In the genomic region with DNA sequence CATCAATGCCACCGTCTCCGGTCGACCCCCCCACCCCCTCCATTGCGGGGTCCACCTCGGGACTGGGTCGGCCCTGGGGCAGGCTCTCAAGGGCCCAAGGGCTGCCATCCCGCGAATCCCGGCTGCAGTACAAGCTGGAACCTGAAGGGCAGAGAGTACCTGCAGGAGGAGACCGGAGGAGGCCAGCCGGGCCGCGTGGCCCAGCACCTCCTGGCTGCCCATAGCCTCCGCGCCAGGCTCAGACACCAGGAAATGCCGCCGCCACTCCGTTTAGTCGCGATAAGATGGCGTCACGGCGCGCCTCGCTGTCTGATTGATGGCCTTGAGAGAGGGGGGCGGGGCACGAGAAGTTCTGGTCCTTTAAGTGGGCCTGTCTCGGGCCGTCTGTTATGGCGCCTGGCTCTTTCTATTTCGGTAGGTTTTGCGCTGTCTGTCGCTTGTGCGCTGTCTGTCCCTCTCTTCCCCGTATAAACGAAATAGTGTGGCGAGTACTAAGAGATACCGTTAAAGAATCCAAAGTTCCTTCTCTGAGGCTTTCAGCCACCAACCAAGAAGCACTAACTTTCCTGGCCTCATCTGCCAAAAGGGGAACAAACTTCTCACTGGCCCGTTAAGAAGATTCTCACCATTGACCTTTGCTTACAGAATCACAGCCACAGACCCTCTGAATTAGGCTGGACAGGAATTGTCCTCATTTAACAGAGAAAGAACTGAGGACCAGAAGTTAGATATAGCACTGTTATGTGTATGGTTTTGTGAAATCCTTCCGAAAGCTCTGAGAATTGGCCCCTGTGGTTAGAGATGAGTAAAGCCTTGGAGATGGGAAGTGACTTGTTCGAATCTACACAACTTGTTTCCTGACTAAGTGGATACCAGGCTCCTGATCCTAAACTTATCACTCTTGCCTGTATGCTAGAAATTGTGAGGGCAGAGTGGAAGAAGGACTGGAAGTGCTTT, we compare ENCODE assay signal across 8 cellular contexts. TPM values are rescaled to one million over a fixed set of nuclear protein-coding genes. Genes with fewer than 3 reads are reported as not detected.
A peak's percentile ranks its signal among the peaks of the same experiment; 100 is the strongest.
DNase-seq lines count a peak whose midpoint lies in the region; ATAC-seq, FAIRE-seq and TF ChIP-seq lines count a peak whose summit lies in the region.

A gene with protein sequence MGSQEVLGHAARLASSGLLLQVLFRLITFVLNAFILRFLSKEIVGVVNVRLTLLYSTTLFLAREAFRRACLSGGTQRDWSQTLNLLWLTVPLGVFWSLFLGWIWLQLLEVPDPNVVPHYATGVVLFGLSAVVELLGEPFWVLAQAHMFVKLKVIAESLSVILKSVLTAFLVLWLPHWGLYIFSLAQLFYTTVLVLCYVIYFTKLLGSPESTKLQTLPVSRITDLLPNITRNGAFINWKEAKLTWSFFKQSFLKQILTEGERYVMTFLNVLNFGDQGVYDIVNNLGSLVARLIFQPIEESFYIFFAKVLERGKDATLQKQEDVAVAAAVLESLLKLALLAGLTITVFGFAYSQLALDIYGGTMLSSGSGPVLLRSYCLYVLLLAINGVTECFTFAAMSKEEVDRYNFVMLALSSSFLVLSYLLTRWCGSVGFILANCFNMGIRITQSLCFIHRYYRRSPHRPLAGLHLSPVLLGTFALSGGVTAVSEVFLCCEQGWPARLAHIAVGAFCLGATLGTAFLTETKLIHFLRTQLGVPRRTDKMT (minus strand): TSS at position 257 of the 957 bp plus-strand sequence. CDS start 35 bp downstream, at position 222.

- peaks cover 22% of the 10 kb centered on the region for H3K79me2 ChIP-seq in mammary epithelial cell (ENCODE audit: insufficient read depth, low read length)

- H3K36me3 ChIP-seq in mammary epithelial cell (ENCODE audit: insufficient read depth, low read length), result no peaks in the 10 kb centered on the region
- peaks cover 6% of the 10 kb centered on the region; the same call in 1 of the 2 replicates for H3K36me3 ChIP-seq in iPS-20b (ENCODE audit: insufficient read depth, low read depth, low read length)

- H3K4me3 ChIP-seq in A549 (peak within 1 kb of the TSS; percentile 83), WI38 (ENCODE audit: low read depth, low read length) (peak within 1 kb of the TSS; percentile 98), mammary epithelial cell (replicated peaks in 1 of 3; ENCODE audit: insufficient read depth in 1 of 3, low read depth in 2 of 3, low read length in 3 of 3) (peak within 1 kb of the TSS; percentile 77 to 89 (median 77)), iPS-20b (ENCODE audit: low read length) (peak within 1 kb of the TSS; percentile 94), skin epidermis (peak within 1 kb of the TSS; percentile 52 to 94 (median 78))

- H3K27me3 ChIP-seq in mammary epithelial cell (ENCODE audit: insufficient read depth, low read length), result no peaks in the 10 kb centered on the region
- H3K27me3 ChIP-seq in iPS-20b (ENCODE audit: insufficient read depth, low read length), result no peaks in the 10 kb centered on the region

- ATAC-seq in A549, result peak; percentile 88 to 89
- peak; percentile 77 for ATAC-seq in GM18867 (IDR thresholded peaks at IDR 0.05; ENCODE audit: unreplicated experiment)
- peak; percentile 69 for ATAC-seq in HG03103 (IDR thresholded peaks at IDR 0.05; ENCODE audit: low read depth, unreplicated experiment)

- peak within 1 kb of the TSS; percentile 87 for H2AFZ ChIP-seq in mammary epithelial cell (ENCODE audit: low read depth, low read length)

- FAIRE-seq in A549 (lab: Jason Lieb, UNC), result no peak

- peak within 1 kb of the TSS; percentile 83 for H3K4me2 ChIP-seq in A549
- peak within 1 kb of the TSS; percentile 85 for H3K4me2 ChIP-seq in mammary epithelial cell (ENCODE audit: insufficient read depth, low read depth, low read length)

- TF ChIP-seq POLR2A in A549 (IDR thresholded peaks at IDR 0.05; ENCODE audit: low read length), result peak; percentile 82

- H3K9me3 ChIP-seq in A549 (no peaks in the 10 kb centered on the region), mammary epithelial cell (replicated peaks; ENCODE audit: insufficient read depth, low read length) (no peaks in the 10 kb centered on the region), iPS-20b (ENCODE audit: insufficient read depth, low read depth, low read length) (no peaks in the 10 kb centered on the region)

- H4K20me1 ChIP-seq in mammary epithelial cell (ENCODE audit: insufficient read depth, low read length), result no peaks in the 10 kb centered on the region

- BruUV-seq in mammary epithelial cell (replicated peaks; lab: Mats Ljungman, UMichigan), result TSS peak; percentile 90

- no peak for TF ChIP-seq CTCF in A549 (IDR thresholded peaks at IDR 0.05)
- no peak for TF ChIP-seq CTCF in WI38 (IDR thresholded peaks at IDR 0.05; ENCODE audit: low read depth, low read length)
- peak; percentile 8 to 21 for TF ChIP-seq CTCF in mammary epithelial cell (conservative IDR thresholded peaks at IDR 0.05 in 1 of 2, IDR thresholded peaks at IDR 0.05 in 1 of 2; ENCODE audit: extremely low read depth in 1 of 2, insufficient read depth in 1 of 2, low read depth in 1 of 2, low read length in 2 of 2)

- TF ChIP-seq EP300 in A549 (IDR thresholded peaks at IDR 0.05), result no peak

- no peak for TF ChIP-seq RAD21 in A549 (conservative IDR thresholded peaks at IDR 0.05 in 1 of 2, IDR thresholded peaks at IDR 0.05 in 1 of 2)

- intact Hi-C loops in mammary epithelial cell (cut with micrococcal nuclease), result loop anchor here (1.0 kb wide), 2 partner anchors 16 to 30 kb away; no protein-coding TSS in a partner anchor

- H3K27ac ChIP-seq in A549 (peak within 1 kb of the TSS; percentile 92 to 97), mammary epithelial cell (ENCODE audit: insufficient read depth, low read depth, low read length) (peak within 1 kb of the TSS; percentile 75), iPS-20b (ENCODE audit: low read length) (peak within 1 kb of the TSS; percentile 73), skin epidermis (peak within 1 kb of the TSS; percentile 74 to 97 (median 90))

- POLR2A ChIA-PET in A549 (lab: Yijun Ruan, JAX), result interaction anchor here (0.6 kb wide), 1 partner anchor 51 kb away, joined by 3 read pairs; no protein-coding TSS in a partner anchor

- in situ Hi-C loops in mammary epithelial cell (cut with MboI; ENCODE audit: low sequenced_read_pairs in 2 of 2), result loop anchor here (5.0 kb wide), 2 partner anchors 67 to 72 kb away; no protein-coding TSS in a partner anchor

- peak; percentile 68 to 94 for DNase-seq in A549 (ENCODE audit: low read depth in 1 of 2, low spot score in 1 of 2)
- peak; percentile 82 for DNase-seq in NCI-H2227 treated with DMSO at 0.1 percent for 48 hours (lab: John Stamatoyannopoulos, UW)
- peak; percentile 93 for DNase-seq in mammary epithelial cell

- H3K4me1 ChIP-seq in A549, result peaks cover 14% of the 10 kb centered on the region; the same call in 2 of the 3 replicates
- H3K4me1 ChIP-seq in mammary epithelial cell (ENCODE audit: insufficient read depth, low read length), result peaks cover 30% of the 10 kb centered on the region
- no peaks in the 10 kb centered on the region; the same call in 1 of the 2 replicates for H3K4me1 ChIP-seq in iPS-20b (ENCODE audit: insufficient read depth, low read length)

- dilution Hi-C loops in mammary epithelial cell (cut with HindIII; ENCODE audit: low sequenced_read_pairs), result no loop called here

- CTCF ChIA-PET in A549 (lab: Yijun Ruan, JAX), result interaction anchor here (0.8 to 7.7 kb wide), 4 partner anchors 15 to 101 kb away, joined by 3 to 87 read pairs (median 14); no protein-coding TSS in a partner anchor
- CTCF ChIA-PET in mammary epithelial cell (lab: Charles Lee; ENCODE audit: low non-redundant PET), result no interaction called here

- WGBS in A549 (ENCODE audit: missing lambda C conversion rate), result 8% methylated on average over 14 of the region's 41 CpGs
- WGBS in mammary epithelial cell (ENCODE audit: low coverage, missing lambda C conversion rate), result 3% methylated on average over 29 of the region's 41 CpGs

- peak within 1 kb of the TSS; percentile 90 for H3K9ac ChIP-seq in mammary epithelial cell (ENCODE audit: insufficient read depth, low read length)
- peak within 1 kb of the TSS; percentile 95 for H3K9ac ChIP-seq in iPS-20b (ENCODE audit: low read depth, low read length)

TF ChIP-seq in A549, 52 proteins besides CTCF, POLR2A, EP300 and RAD21:
- TF ChIP-seq HOXB5 (CRISPR knock-in tag; IDR thresholded peaks at IDR 0.05), result peak; percentile 94
- TF ChIP-seq CHD4 (IDR thresholded peaks at IDR 0.05; ENCODE audit: borderline replicate concordance), result no peak
- TF ChIP-seq JUN (IDR thresholded peaks at IDR 0.05), result peak; percentile 30 to 56; a peak in 2 of 5 replicates
- TF ChIP-seq, protein P1, sequence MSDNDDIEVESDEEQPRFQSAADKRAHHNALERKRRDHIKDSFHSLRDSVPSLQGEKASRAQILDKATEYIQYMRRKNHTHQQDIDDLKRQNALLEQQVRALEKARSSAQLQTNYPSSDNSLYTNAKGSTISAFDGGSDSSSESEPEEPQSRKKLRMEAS (IDR thresholded peaks at IDR 0.05), result peak; percentile 84
- TF ChIP-seq MYC (IDR thresholded peaks at IDR 0.05; ENCODE audit: borderline replicate concordance, low read length), result peak; percentile 94
- peak; percentile 83 for TF ChIP-seq PHF8 (IDR thresholded peaks at IDR 0.05; ENCODE audit: borderline replicate concordance, low read depth)
- TF ChIP-seq, protein P2, sequence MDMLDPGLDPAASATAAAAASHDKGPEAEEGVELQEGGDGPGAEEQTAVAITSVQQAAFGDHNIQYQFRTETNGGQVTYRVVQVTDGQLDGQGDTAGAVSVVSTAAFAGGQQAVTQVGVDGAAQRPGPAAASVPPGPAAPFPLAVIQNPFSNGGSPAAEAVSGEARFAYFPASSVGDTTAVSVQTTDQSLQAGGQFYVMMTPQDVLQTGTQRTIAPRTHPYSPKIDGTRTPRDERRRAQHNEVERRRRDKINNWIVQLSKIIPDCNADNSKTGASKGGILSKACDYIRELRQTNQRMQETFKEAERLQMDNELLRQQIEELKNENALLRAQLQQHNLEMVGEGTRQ (IDR thresholded peaks at IDR 0.05), result no peak
- TF ChIP-seq KDM5A (IDR thresholded peaks at IDR 0.05), result peak; percentile 78

RNA-seq across cellular contexts. Expression of the gene that starts here (rescaled TPM):
- polyA plus RNA-seq in A549 (2011; rRNA removed), result 31.6 and 33.6 TPM in 2 replicates
- 12.1 and 18.0 TPM in 2 replicates for polyA plus RNA-seq in A549 (2012; cell fraction: cytosol; rRNA removed)
- polyA plus RNA-seq in A549 (2012; cell fraction: nucleus; rRNA removed), result 20.2 and 26.1 TPM in 2 replicates
- 15.6 to 18.5 TPM (median 15.8 TPM) in 3 replicates for polyA plus RNA-seq in A549 (2017; fragmentation: RNase III; extraction: RNeasy Plus Mini Kit Qiagen cat#74134 plus additional on column Dnase treatment)
- polyA minus RNA-seq in A549 (2011; rRNA and poly(A)+ RNA removed), result 63.0 and 65.3 TPM in 2 replicates
- total RNA-seq in mammary epithelial cell, result 10 to 100 TPM; 15.2 to 29.3 TPM
- 23.4 TPM for polyA plus RNA-seq in mammary epithelial cell
- 52.3 TPM for polyA minus RNA-seq in mammary epithelial cell

Comparison
In these comparisons a context has a peak if more than half of its experiments do, and no peak if none do; other contexts are left out.
1. Peak in every context shown above with its lines: DNase-seq, ATAC-seq, H3K4me3 ChIP-seq and H3K27ac ChIP-seq.
2. CTCF ChIP-seq: peak in mammary epithelial cell (2 of 2); none in A549 (single experiment) and WI38 (single experiment).